ENCODE assay signal across 8 cellular contexts in genomic region chr15:44712108-44713005, GRCh38. TPM values are rescaled to one million over a fixed set of nuclear protein-coding genes. Genes with fewer than 3 reads are reported as not detected.
DNase-seq lines count a peak whose midpoint lies in the region; ATAC-seq, FAIRE-seq and TF ChIP-seq lines count a peak whose summit lies in the region.

No MANE protein-coding gene starts in this region.

- peak; percentile 67 to 73 for ATAC-seq in A549
- peak; percentile 6 for ATAC-seq in GM18868 (IDR thresholded peaks at IDR 0.05; ENCODE audit: unreplicated experiment)
- no peak for ATAC-seq in WTC11
- no peak for ATAC-seq in HG03469 (IDR thresholded peaks at IDR 0.05; ENCODE audit: unreplicated experiment)

- H3K9me3 ChIP-seq in A549 (no peaks in the 10 kb centered on the region), colonic mucosa (no peaks in the 10 kb centered on the region)

- H3K4me2 ChIP-seq in A549, result peak overlapping the region; percentile 75

- DNase-seq in A549 (ENCODE audit: low read depth in 1 of 2, low spot score in 1 of 2) (peak; percentile 19 to 71), NCI-H2227 (lab: John Stamatoyannopoulos, UW; ENCODE audit: unreplicated experiment) (peak; percentile 53), WTC11 (ENCODE audit: low spot score) (no peak), colonic mucosa (peak; percentile 92), kidney tubule cell (ENCODE audit: low spot score) (peak; percentile 85)
- DNase-seq in stimulated activated CD4-positive, alpha-beta T cell treated with anti-CD3 and anti-CD28 coated beads, Interleukin-15, amount 100 ng/mL, for 48 hours (ENCODE audit: low read depth in 2 of 2), result peak; percentile 42 to 58

- under 1% methylated on average over 32 of the region's 35 CpGs for WGBS in A549 (ENCODE audit: missing lambda C conversion rate)

- TF ChIP-seq POLR2A in A549 (IDR thresholded peaks at IDR 0.05; ENCODE audit: low read length), result no peak

- peaks cover 22% of the 10 kb centered on the region for H3K36me3 ChIP-seq in colonic mucosa

- FAIRE-seq in A549 (lab: Jason Lieb, UNC), result no peak

- H3K27ac ChIP-seq in A549 (peak overlapping the region; percentile 77 to 91), colonic mucosa (peak overlapping the region; percentile 99)

- intact Hi-C loops in colonic mucosa (cut with DNase I), result loop anchor here (1.0 to 10.0 kb wide), 2 partner anchors 16 to 918 kb away; partner anchors contain the start of gene SERF2

- H3K27me3 Mint-ChIP-seq in WTC11 (ENCODE audit: low read depth), result peaks cover 15% of the 10 kb centered on the region

- POLR2A ChIA-PET in A549 (lab: Yijun Ruan, JAX), result interaction anchor here (0.7 to 4.9 kb wide), 5 partner anchors 15 to 888 kb away, joined by 3 to 81 read pairs (median 11); partner anchors contain the start of genes MFAP1 and SPG11
- POLR2A ChIA-PET in WTC11 (lab: Charles Lee), result interaction anchor here (1.1 to 4.0 kb wide), 4 partner anchors 16 to 50 kb away, joined by 4 to 37 read pairs (median 12); partner anchors contain the start of gene SPG11

- CTCF ChIA-PET in A549 (lab: Yijun Ruan, JAX), result interaction anchor here (0.5 to 5.2 kb wide), 12 partner anchors 10 to 197 kb away, joined by 3 to 44 read pairs (median 6); partner anchors contain the start of genes SPG11 and TRIM69
- CTCF ChIA-PET in WTC11 (lab: Charles Lee), result interaction anchor here (0.6 to 4.5 kb wide), 6 partner anchors 14 to 128 kb away, joined by 3 to 92 read pairs (median 16); partner anchors contain the start of genes SPG11 and TRIM69

- TF ChIP-seq CTCF in A549 (IDR thresholded peaks at IDR 0.05), result no peak
- no peak for TF ChIP-seq CTCF in WTC11 (IDR thresholded peaks at IDR 0.05)
- TF ChIP-seq CTCF in colonic mucosa (IDR thresholded peaks at IDR 0.05), result no peak

- no peaks in the 10 kb centered on the region for H3K9me3 Mint-ChIP-seq in WTC11

- peak overlapping the region; percentile 94 for H3K4me3 Mint-ChIP-seq in WTC11

- H3K4me1 Mint-ChIP-seq in WTC11, result peaks cover 13% of the 10 kb centered on the region

- H3K27me3 ChIP-seq in colonic mucosa, result no peaks in the 10 kb centered on the region

- H3K4me3 ChIP-seq in A549 (peak overlapping the region; percentile 86), colonic mucosa (peak overlapping the region; percentile 74)

- no peak overlapping the region for H3K27ac Mint-ChIP-seq in WTC11

- TF ChIP-seq EP300 in A549 (IDR thresholded peaks at IDR 0.05), result no peak

- H3K4me1 ChIP-seq in A549, result peaks cover 5% of the 10 kb centered on the region; the same call in 2 of the 3 replicates
- peaks cover 11% of the 10 kb centered on the region for H3K4me1 ChIP-seq in colonic mucosa

- no peak for TF ChIP-seq RAD21 in A549 (conservative IDR thresholded peaks at IDR 0.05 in 1 of 2, IDR thresholded peaks at IDR 0.05 in 1 of 2)

- peaks cover 16% of the 10 kb centered on the region for H3K36me3 Mint-ChIP-seq in WTC11

- peak overlapping the region; percentile 100 for H3K9ac ChIP-seq in colonic mucosa (ENCODE audit: low read depth in 2 of 2, low read length in 2 of 2)

TF ChIP-seq in A549, 52 proteins besides CTCF, POLR2A, EP300 and RAD21 (continues in another document):
- TF ChIP-seq BHLHE40 (IDR thresholded peaks at IDR 0.05; ENCODE audit: low read depth, low read length), result no peak
- TF ChIP-seq NR3C1 (IDR thresholded peaks at IDR 0.05), result no peak
- TF ChIP-seq MYC (IDR thresholded peaks at IDR 0.05; ENCODE audit: borderline replicate concordance, low read length), result no peak
- peak; percentile 42 for TF ChIP-seq MAX (IDR thresholded peaks at IDR 0.05)
- no peak for TF ChIP-seq KDM5A (IDR thresholded peaks at IDR 0.05)
- TF ChIP-seq JUN (IDR thresholded peaks at IDR 0.05), result no peak
- TF ChIP-seq CHD2 (IDR thresholded peaks at IDR 0.05; ENCODE audit: low read length, partially characterized antibody), result no peak
- no peak for TF ChIP-seq USF2 (IDR thresholded peaks at IDR 0.05)
- TF ChIP-seq CBX2 (IDR thresholded peaks at IDR 0.05; ENCODE audit: borderline replicate concordance, low read depth), result no peak
- TF ChIP-seq E2F6 (IDR thresholded peaks at IDR 0.05; ENCODE audit: borderline replicate concordance, low read depth), result peak; percentile 57

TF ChIP-seq in WTC11, 78 proteins besides CTCF, POLR2A, EP300 and RAD21:
- TF ChIP-seq MYBL2 (CRISPR knock-in tag; IDR thresholded peaks at IDR 0.05), result no peak
- no peak for TF ChIP-seq MLX (CRISPR knock-in tag; IDR thresholded peaks at IDR 0.05)
- no peak for TF ChIP-seq PREB (CRISPR knock-in tag; IDR thresholded peaks at IDR 0.05; ENCODE audit: borderline replicate concordance)
- no peak for TF ChIP-seq CBFB (CRISPR knock-in tag; IDR thresholded peaks at IDR 0.05; ENCODE audit: low read depth)
- TF ChIP-seq SP1 (CRISPR knock-in tag; conservative IDR thresholded peaks at IDR 0.05), result no peak
- TF ChIP-seq NR3C1 (CRISPR knock-in tag; conservative IDR thresholded peaks at IDR 0.05; ENCODE audit: low read depth), result no peak
- no peak for TF ChIP-seq MXD4 (CRISPR knock-in tag; IDR thresholded peaks at IDR 0.05; ENCODE audit: borderline replicate concordance)
- TF ChIP-seq ZBTB43 (CRISPR knock-in tag; IDR thresholded peaks at IDR 0.05), result no peak
- TF ChIP-seq TP53 (CRISPR knock-in tag; IDR thresholded peaks at IDR 0.05), result no peak
- no peak for TF ChIP-seq CREB1 (CRISPR knock-in tag; IDR thresholded peaks at IDR 0.05)

RNA-seq across cellular contexts. Expression of gene B2M, which starts 1.0 kb away (rescaled TPM):
- 823 and 934 TPM in 2 replicates for polyA plus RNA-seq in A549 (2011; rRNA removed)
- 284 and 325 TPM in 2 replicates for polyA plus RNA-seq in A549 (2012; cell fraction: cytosol; rRNA removed)
- polyA plus RNA-seq in A549 (2012; cell fraction: nucleus; rRNA removed), result 183 and 334 TPM in 2 replicates
- polyA plus RNA-seq in A549 (2017; fragmentation: RNase III; extraction: RNeasy Plus Mini Kit Qiagen cat#74134 plus additional on column Dnase treatment), result 486 to 559 TPM (median 514 TPM) in 3 replicates
- 92.0 and 99.1 TPM in 2 replicates for polyA minus RNA-seq in A549 (2011; rRNA and poly(A)+ RNA removed)
- total RNA-seq in WTC11 (2021), result 88.2 to 105 TPM (median 102 TPM) in 3 replicates
- 1,000 to 10,000 TPM; 1,783 to 5,339 TPM for total RNA-seq in colonic mucosa

RNA-seq across cellular contexts. Expression of gene PATL2, which starts 1.2 kb away (rescaled TPM):
- polyA plus RNA-seq in A549 (2011; rRNA removed) (0.13 and 0.26 TPM in 2 replicates), A549 (2017; fragmentation: RNase III; extraction: RNeasy Plus Mini Kit Qiagen cat#74134 plus additional on column Dnase treatment) (0.12 to 0.13 TPM in 2 of 3 replicates, not detected in the other)
- polyA plus RNA-seq in A549 (2012; cell fraction: cytosol; rRNA removed), result 0.05 and 0.15 TPM in 2 replicates
- polyA plus RNA-seq in A549 (2012; cell fraction: nucleus; rRNA removed), result 0.18 and 0.23 TPM in 2 replicates
- 0.62 TPM in 1 of 2 replicates, not detected in the other for polyA minus RNA-seq in A549 (2011; rRNA and poly(A)+ RNA removed)
- total RNA-seq in WTC11 (2021) (0.41 to 1.2 TPM (median 0.59 TPM) in 3 replicates), colonic mucosa (1 to 10 TPM; 1.2 to 2.6 TPM)

RNA-seq across cellular contexts. Expression of gene TRIM69, which starts 24.0 kb away (rescaled TPM):
- polyA plus RNA-seq in A549 (2011; rRNA removed), result 9.3 and 10.4 TPM in 2 replicates
- polyA plus RNA-seq in A549 (2012; cell fraction: cytosol; rRNA removed), result 2.6 and 2.9 TPM in 2 replicates
- 1.5 and 2.7 TPM in 2 replicates for polyA plus RNA-seq in A549 (2012; cell fraction: nucleus; rRNA removed)
- 6.0 to 9.9 TPM (median 9.0 TPM) in 3 replicates for polyA plus RNA-seq in A549 (2017; fragmentation: RNase III; extraction: RNeasy Plus Mini Kit Qiagen cat#74134 plus additional on column Dnase treatment)
- 6.3 and 7.3 TPM in 2 replicates for polyA minus RNA-seq in A549 (2011; rRNA and poly(A)+ RNA removed)
- 9.9 to 11.3 TPM (median 10.4 TPM) in 3 replicates for total RNA-seq in WTC11 (2021)
- total RNA-seq in colonic mucosa, result 10 to 100 TPM; 17.1 to 23.3 TPM

RNA-seq across cellular contexts. Expression of gene SPG11, which starts 48.9 kb away (rescaled TPM):
- polyA plus RNA-seq in A549 (2011; rRNA removed) (26.9 and 33.9 TPM in 2 replicates), A549 (2017; fragmentation: RNase III; extraction: RNeasy Plus Mini Kit Qiagen cat#74134 plus additional on column Dnase treatment) (7.6 to 9.7 TPM (median 8.3 TPM) in 3 replicates)
- polyA plus RNA-seq in A549 (2012; cell fraction: cytosol; rRNA removed), result 12.6 and 14.4 TPM in 2 replicates
- 35.9 and 40.5 TPM in 2 replicates for polyA plus RNA-seq in A549 (2012; cell fraction: nucleus; rRNA removed)
- polyA minus RNA-seq in A549 (2011; rRNA and poly(A)+ RNA removed), result 77.8 and 82.1 TPM in 2 replicates
- total RNA-seq in WTC11 (2021) (46.4 to 54.3 TPM (median 50.7 TPM) in 3 replicates), colonic mucosa (10 to 100 TPM; 79.3 to 95.3 TPM)

Comparison
In these comparisons a context has a peak if more than half of its experiments do, and no peak if none do; other contexts are left out.
1. ATAC-seq: peak in A549 (2 of 2) and GM18868 (single experiment); none in WTC11 (single experiment) and HG03469 (single experiment).
2. RNA of gene B2M, which starts 1.0 kb away (total RNA-seq): 1,783 to 5,339 TPM in colonic mucosa; 88.2 to 105 TPM in WTC11; every median in the first group is over 10 times any median in the second.
3. Of the 8 proteins assayed by ChIP-seq in both WTC11 and A549: peak only in WTC11: none; only in A549: MAX; in both: none; in neither: 7.